ENCODE assay signal across 27 cellular contexts in genomic region chr18:13225261-13225660, GRCh38. TPM values are rescaled to one million over a fixed set of nuclear protein-coding genes. Genes with fewer than 3 reads are reported as not detected.
"Had no signal": no experiment of that assay in that cellular context is flagged by ENCODE, and none has a peak within 500 bp of the region (broad histone marks: within the 10 kb centered on the region; RNA-seq: fewer than 3 reads in every experiment).

No MANE protein-coding gene starts in this region.

- H3K36me3 ChIP-seq: SJCRH30 had no signal

- H3K27me3 ChIP-seq: ascending aorta, SJCRH30 had no signal

- H3K4me1 ChIP-seq: SJCRH30 had no signal

- H3K27ac ChIP-seq: ascending aorta, SJCRH30, SK-N-MC had no signal

- DNase-seq: activated CD4-positive, alpha-beta T cell treated with anti-CD3 and anti-CD28 coated beads, Interleukin-2, amount 10 ng/mL, durations not matched to agents 24 days and 14 days; activated CD4-positive, alpha-beta T cell treated with anti-CD3 and anti-CD28 coated beads, Interleukin-2, amount 50 U/mL, for 48 hours; activated CD8-positive, alpha-beta T cell treated with anti-CD3 and anti-CD28 coated beads, Interleukin-2, amount 10 ng/mL, durations not matched to agents 7 days and 5 days; activated gamma-delta T cell; activated naive CD4-positive, alpha-beta T cell treated with Interleukin-2 at 50 U/mL for 16 hours; activated naive CD8-positive, alpha-beta T cell treated with anti-CD3 and anti-CD28 coated beads, Interleukin-2, amount 10 ng/mL, durations not matched to agents 7 days and 5 days; activated T-cell treated with anti-CD3 and anti-CD28 coated beads, Interleukin-2, amount 50 U/mL, for 24 hours; amygdala; central memory CD4-positive, alpha-beta T cell; Kasumi-1; KG1; MM.1S; MV-4-11; NCI-H1092; NCI-H1436 treated with DMSO at 0.1 percent for 48 hours; NCI-H1694 treated with DMSO at 0.1 percent for 48 hours; NCI-H2029; NCI-H345; NCI-H524 treated with DMSO at 0.1 percent for 48 hours; SHP77; SJCRH30; T1000 had no signal

- H3K9me3 ChIP-seq: ascending aorta, SJCRH30 had no signal

- ATAC-seq: activated CD8-positive, alpha-beta T cell treated with anti-CD3 and anti-CD28 coated beads, Interleukin-2, amount 10 ng/mL, durations not matched to agents 7 days and 5 days; Panc1 had no signal

- FAIRE-seq: TTC549 had no signal

- H3K4me3 ChIP-seq: ascending aorta, SJCRH30, SK-N-MC had no signal

RNA-seq across cellular contexts. Expression of gene LDLRAD4, which starts 6.7 kb away (rescaled TPM):
- total RNA-seq: NCI-H460 had no signal
